In the genomic region with DNA sequence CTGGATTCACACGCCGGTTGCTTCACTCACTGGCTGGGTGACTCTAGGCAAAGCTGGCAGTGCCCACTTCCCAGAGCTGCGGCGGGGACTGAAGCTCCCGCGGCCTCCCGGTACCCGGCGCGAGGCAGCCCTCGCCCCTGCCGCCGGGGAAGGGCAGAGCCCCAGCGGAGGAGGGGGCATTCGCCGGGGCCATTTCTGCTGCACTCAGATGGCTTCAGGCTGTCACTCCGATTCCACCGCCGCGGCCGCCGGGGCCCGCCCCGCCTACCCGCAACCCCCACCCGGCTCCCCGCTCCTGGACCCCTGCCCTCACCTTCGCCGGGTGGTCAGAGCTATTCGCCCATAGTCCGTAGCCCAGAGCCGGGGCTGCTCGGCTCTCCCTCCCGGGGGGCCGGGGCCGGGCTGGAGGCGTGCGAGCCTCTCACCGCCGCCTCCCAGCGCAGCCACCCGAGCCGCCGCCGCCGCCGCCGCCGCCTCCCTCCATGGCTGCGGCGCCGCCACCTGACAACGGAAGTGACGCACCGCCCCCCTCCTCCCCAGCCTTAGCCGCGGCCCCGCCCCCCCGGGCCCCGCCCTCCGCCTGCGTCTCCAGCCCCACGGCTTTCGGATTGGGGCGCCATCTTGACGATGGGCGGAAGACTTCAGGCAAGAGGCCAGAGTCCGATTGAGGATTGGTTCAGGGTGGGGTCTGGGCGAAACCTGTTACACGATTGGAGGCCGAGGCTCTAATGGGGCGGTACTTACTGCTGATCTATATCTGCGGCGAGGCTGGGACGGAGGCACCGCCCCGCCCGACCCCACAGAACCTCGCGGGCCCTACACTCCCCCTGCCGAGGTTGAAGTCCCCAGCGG, we compare ENCODE assay signal across 1 cellular context.
TF ChIP-seq lines count a peak whose summit lies in the region.

A gene with protein sequence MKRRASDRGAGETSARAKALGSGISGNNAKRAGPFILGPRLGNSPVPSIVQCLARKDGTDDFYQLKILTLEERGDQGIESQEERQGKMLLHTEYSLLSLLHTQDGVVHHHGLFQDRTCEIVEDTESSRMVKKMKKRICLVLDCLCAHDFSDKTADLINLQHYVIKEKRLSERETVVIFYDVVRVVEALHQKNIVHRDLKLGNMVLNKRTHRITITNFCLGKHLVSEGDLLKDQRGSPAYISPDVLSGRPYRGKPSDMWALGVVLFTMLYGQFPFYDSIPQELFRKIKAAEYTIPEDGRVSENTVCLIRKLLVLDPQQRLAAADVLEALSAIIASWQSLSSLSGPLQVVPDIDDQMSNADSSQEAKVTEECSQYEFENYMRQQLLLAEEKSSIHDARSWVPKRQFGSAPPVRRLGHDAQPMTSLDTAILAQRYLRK (minus strand): TSS at position 515 of the 852 bp plus-strand sequence. CDS start 24,592 bp downstream, outside the sequence.

TF ChIP-seq in K562, 482 proteins besides CTCF, POLR2A, EP300 and RAD21 (continued from another document and continues in another):
- TF ChIP-seq, protein P1, sequence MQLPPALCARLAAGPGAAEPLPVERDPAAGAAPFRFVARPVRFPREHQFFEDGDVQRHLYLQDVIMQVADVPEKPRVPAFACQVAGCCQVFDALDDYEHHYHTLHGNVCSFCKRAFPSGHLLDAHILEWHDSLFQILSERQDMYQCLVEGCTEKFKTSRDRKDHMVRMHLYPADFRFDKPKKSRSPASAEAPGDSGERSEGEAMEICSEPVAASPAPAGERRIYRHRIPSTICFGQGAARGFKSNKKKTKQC (CRISPR knock-in tag; IDR thresholded peaks at IDR 0.05): peak; percentile 26; the same call in 1 of the 2 replicates
- TF ChIP-seq SPI1 (IDR thresholded peaks at IDR 0.05; ENCODE audit: borderline replicate concordance, low read depth, low read length) (no peak), SNRNP70 (optimal IDR thresholded peaks at IDR 0.05; ENCODE audit: low read depth, low read length) (no peak), CBX8 (IDR thresholded peaks at IDR 0.05; ENCODE audit: borderline replicate concordance, extremely low read depth, low read depth, low read length, poor library complexity, severe bottlenecking) (no peak), CREB1 (IDR thresholded peaks at IDR 0.05) (peak; percentile 73), CREB1 (CRISPR knock-in tag; IDR thresholded peaks at IDR 0.05) (no peak; the same call in 1 of the 2 replicates), RFX5 (IDR thresholded peaks at IDR 0.05; ENCODE audit: low read depth, low read length) (no peak), ZNF197 (CRISPR knock-in tag; IDR thresholded peaks at IDR 0.05; ENCODE audit: low read depth) (no peak), HOXB6 (CRISPR knock-in tag; IDR thresholded peaks at IDR 0.05; ENCODE audit: borderline replicate concordance) (no peak), HNRNPUL1 (IDR thresholded peaks at IDR 0.05; ENCODE audit: low read length) (no peak), ZNF263 (CRISPR knock-in tag; IDR thresholded peaks at IDR 0.05; ENCODE audit: borderline replicate concordance) (0 out of 2 replicates have a peak, but pooled peaks have one; percentile 43), ZNF217 (CRISPR knock-in tag; IDR thresholded peaks at IDR 0.05) (no peak), ARID2 (IDR thresholded peaks at IDR 0.05) (no peak), THRAP3 (IDR thresholded peaks at IDR 0.05; ENCODE audit: borderline replicate concordance) (no peak), NR2F6 (CRISPR knock-in tag; IDR thresholded peaks at IDR 0.05) (no peak), TAF9B (IDR thresholded peaks at IDR 0.05; ENCODE audit: partially characterized antibody) (no peak), RBM14 (IDR thresholded peaks at IDR 0.05; ENCODE audit: borderline replicate concordance, insufficient read depth, low read depth, low read length) (no peak), ETS2 (tag; IDR thresholded peaks at IDR 0.05; ENCODE audit: borderline replicate concordance, poor library complexity, severe bottlenecking) (no peak), FUS (optimal IDR thresholded peaks at IDR 0.05; ENCODE audit: low read depth, low read length) (peak; percentile 20), CBFA2T3 (IDR thresholded peaks at IDR 0.05) (no peak), GATAD2A (IDR thresholded peaks at IDR 0.05) (no peak), ZNF445 (CRISPR knock-in tag; IDR thresholded peaks at IDR 0.05; ENCODE audit: low read depth) (no peak), CBX5 (IDR thresholded peaks at IDR 0.05; ENCODE audit: borderline replicate concordance, low read depth) (no peak), ZNF311 (CRISPR knock-in tag; IDR thresholded peaks at IDR 0.05) (no peak), RFX1 (IDR thresholded peaks at IDR 0.05) (no peak), ZNF41 (CRISPR knock-in tag; conservative IDR thresholded peaks at IDR 0.05) (no peak), NR4A1 (CRISPR knock-in tag; IDR thresholded peaks at IDR 0.05) (no peak), NR4A1 (tag; IDR thresholded peaks at IDR 0.05) (no peak), ZKSCAN1 (IDR thresholded peaks at IDR 0.05; ENCODE audit: low read depth, low read length) (no peak), KLF13 (tag; IDR thresholded peaks at IDR 0.05; ENCODE audit: borderline replicate concordance, low read depth) (peak; percentile 50; the same call in 1 of the 2 replicates), ZBED1 (IDR thresholded peaks at IDR 0.05) (no peak), ZNF324 (CRISPR knock-in tag; IDR thresholded peaks at IDR 0.05) (no peak), TCFL5 (CRISPR knock-in tag; conservative IDR thresholded peaks at IDR 0.05) (no peak), ASH1L (IDR thresholded peaks at IDR 0.05; ENCODE audit: borderline replicate concordance, low read depth, partially characterized antibody) (peak; percentile 99), NFIC (IDR thresholded peaks at IDR 0.05) (0 out of 2 replicates have a peak, but pooled peaks have one; percentile 10)
- TF ChIP-seq, protein P2, sequence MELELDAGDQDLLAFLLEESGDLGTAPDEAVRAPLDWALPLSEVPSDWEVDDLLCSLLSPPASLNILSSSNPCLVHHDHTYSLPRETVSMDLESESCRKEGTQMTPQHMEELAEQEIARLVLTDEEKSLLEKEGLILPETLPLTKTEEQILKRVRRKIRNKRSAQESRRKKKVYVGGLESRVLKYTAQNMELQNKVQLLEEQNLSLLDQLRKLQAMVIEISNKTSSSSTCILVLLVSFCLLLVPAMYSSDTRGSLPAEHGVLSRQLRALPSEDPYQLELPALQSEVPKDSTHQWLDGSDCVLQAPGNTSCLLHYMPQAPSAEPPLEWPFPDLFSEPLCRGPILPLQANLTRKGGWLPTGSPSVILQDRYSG (tag; conservative IDR thresholded peaks at IDR 0.05; ENCODE audit: low read depth): no peak
- TF ChIP-seq, protein P3, sequence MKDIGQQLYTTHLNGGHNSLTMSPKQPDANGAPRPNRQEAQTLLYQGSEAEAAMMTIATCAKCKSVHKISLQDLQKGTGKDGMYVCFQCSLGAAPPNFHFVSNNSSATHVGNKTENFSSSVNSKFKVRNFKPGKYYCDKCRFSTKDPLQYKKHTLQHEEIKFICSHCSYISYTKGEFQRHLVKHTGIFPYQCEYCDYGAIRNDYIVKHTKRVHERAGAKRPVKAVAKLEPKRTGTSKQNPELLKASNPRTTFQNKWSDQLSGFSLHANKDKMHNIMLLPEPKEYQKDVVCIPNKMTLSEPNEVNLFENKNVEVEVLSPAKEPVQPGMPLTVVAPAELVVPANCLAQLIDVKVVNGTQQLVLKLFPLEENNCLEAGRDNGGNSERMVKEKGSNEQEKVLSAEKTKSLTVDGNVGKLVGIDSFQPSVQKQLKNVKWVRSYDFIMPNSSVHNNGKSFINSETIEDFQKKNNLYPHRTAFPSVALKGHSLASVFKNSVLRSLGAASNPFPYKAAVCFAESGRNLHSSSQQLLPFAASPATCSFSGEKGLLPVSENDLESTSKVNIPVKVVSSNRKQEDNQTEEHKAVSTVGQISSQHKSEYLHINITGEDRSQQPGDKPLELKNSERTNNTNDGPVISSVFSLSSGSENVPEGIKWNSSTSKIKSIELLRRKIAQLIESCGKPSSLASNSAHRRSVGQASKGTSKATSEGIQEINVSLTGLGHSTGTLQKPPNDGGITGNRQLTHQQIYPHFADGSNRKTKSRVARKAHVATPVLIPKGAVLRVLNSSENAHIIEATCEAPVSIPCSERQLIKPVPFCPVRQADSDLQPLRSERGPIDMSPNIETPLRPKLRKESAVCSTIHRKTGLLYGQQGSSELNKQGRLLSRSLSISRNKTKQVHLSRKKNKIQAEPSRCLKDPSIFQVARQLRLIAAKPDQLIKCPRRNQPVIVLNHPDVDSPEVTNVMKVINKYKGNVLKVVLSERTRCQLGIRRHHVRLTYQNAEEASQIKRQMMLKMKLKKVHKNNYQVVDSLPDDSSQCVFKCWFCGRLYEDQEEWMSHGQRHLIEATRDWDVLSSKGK (CRISPR knock-in tag; IDR thresholded peaks at IDR 0.05): no peak
- TF ChIP-seq, protein P4, sequence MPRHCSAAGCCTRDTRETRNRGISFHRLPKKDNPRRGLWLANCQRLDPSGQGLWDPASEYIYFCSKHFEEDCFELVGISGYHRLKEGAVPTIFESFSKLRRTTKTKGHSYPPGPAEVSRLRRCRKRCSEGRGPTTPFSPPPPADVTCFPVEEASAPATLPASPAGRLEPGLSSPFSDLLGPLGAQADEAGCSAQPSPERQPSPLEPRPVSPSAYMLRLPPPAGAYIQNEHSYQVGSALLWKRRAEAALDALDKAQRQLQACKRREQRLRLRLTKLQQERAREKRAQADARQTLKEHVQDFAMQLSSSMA (CRISPR knock-in tag; IDR thresholded peaks at IDR 0.05): no peak
- TF ChIP-seq, protein P5, sequence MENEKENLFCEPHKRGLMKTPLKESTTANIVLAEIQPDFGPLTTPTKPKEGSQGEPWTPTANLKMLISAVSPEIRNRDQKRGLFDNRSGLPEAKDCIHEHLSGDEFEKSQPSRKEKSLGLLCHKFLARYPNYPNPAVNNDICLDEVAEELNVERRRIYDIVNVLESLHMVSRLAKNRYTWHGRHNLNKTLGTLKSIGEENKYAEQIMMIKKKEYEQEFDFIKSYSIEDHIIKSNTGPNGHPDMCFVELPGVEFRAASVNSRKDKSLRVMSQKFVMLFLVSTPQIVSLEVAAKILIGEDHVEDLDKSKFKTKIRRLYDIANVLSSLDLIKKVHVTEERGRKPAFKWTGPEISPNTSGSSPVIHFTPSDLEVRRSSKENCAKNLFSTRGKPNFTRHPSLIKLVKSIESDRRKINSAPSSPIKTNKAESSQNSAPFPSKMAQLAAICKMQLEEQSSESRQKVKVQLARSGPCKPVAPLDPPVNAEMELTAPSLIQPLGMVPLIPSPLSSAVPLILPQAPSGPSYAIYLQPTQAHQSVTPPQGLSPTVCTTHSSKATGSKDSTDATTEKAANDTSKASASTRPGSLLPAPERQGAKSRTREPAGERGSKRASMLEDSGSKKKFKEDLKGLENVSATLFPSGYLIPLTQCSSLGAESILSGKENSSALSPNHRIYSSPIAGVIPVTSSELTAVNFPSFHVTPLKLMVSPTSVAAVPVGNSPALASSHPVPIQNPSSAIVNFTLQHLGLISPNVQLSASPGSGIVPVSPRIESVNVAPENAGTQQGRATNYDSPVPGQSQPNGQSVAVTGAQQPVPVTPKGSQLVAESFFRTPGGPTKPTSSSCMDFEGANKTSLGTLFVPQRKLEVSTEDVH (IDR thresholded peaks at IDR 0.05; ENCODE audit: low read depth, partially characterized antibody): peak; percentile 96
- TF ChIP-seq, protein P6, sequence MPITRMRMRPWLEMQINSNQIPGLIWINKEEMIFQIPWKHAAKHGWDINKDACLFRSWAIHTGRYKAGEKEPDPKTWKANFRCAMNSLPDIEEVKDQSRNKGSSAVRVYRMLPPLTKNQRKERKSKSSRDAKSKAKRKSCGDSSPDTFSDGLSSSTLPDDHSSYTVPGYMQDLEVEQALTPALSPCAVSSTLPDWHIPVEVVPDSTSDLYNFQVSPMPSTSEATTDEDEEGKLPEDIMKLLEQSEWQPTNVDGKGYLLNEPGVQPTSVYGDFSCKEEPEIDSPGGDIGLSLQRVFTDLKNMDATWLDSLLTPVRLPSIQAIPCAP (CRISPR knock-in tag; IDR thresholded peaks at IDR 0.05; ENCODE audit: borderline replicate concordance): no peak
- TF ChIP-seq, protein P7, sequence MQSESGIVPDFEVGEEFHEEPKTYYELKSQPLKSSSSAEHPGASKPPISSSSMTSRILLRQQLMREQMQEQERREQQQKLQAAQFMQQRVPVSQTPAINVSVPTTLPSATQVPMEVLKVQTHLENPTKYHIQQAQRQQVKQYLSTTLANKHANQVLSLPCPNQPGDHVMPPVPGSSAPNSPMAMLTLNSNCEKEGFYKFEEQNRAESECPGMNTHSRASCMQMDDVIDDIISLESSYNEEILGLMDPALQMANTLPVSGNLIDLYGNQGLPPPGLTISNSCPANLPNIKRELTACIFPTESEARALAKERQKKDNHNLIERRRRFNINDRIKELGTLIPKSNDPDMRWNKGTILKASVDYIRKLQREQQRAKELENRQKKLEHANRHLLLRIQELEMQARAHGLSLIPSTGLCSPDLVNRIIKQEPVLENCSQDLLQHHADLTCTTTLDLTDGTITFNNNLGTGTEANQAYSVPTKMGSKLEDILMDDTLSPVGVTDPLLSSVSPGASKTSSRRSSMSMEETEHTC (IDR thresholded peaks at IDR 0.05): no peak
- TF ChIP-seq, protein P8, sequence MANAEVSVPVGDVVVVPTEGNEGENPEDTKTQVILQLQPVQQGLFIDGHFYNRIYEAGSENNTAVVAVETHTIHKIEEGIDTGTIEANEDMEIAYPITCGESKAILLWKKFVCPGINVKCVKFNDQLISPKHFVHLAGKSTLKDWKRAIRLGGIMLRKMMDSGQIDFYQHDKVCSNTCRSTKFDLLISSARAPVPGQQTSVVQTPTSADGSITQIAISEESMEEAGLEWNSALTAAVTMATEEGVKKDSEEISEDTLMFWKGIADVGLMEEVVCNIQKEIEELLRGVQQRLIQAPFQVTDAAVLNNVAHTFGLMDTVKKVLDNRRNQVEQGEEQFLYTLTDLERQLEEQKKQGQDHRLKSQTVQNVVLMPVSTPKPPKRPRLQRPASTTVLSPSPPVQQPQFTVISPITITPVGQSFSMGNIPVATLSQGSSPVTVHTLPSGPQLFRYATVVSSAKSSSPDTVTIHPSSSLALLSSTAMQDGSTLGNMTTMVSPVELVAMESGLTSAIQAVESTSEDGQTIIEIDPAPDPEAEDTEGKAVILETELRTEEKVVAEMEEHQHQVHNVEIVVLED (CRISPR knock-in tag; IDR thresholded peaks at IDR 0.05): peak; percentile 21; the same call in 1 of the 2 replicates
- TF ChIP-seq, protein P9, sequence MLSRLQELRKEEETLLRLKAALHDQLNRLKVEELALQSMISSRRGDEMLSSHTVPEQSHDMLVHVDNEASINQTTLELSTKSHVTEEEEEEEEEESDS (CRISPR knock-in tag; IDR thresholded peaks at IDR 0.05): no peak
- TF ChIP-seq, protein P10, sequence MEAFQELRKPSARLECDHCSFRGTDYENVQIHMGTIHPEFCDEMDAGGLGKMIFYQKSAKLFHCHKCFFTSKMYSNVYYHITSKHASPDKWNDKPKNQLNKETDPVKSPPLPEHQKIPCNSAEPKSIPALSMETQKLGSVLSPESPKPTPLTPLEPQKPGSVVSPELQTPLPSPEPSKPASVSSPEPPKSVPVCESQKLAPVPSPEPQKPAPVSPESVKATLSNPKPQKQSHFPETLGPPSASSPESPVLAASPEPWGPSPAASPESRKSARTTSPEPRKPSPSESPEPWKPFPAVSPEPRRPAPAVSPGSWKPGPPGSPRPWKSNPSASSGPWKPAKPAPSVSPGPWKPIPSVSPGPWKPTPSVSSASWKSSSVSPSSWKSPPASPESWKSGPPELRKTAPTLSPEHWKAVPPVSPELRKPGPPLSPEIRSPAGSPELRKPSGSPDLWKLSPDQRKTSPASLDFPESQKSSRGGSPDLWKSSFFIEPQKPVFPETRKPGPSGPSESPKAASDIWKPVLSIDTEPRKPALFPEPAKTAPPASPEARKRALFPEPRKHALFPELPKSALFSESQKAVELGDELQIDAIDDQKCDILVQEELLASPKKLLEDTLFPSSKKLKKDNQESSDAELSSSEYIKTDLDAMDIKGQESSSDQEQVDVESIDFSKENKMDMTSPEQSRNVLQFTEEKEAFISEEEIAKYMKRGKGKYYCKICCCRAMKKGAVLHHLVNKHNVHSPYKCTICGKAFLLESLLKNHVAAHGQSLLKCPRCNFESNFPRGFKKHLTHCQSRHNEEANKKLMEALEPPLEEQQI (IDR thresholded peaks at IDR 0.05): no peak
